Comparison of ENCODE assay signal across 24 cellular contexts in the genomic region with DNA sequence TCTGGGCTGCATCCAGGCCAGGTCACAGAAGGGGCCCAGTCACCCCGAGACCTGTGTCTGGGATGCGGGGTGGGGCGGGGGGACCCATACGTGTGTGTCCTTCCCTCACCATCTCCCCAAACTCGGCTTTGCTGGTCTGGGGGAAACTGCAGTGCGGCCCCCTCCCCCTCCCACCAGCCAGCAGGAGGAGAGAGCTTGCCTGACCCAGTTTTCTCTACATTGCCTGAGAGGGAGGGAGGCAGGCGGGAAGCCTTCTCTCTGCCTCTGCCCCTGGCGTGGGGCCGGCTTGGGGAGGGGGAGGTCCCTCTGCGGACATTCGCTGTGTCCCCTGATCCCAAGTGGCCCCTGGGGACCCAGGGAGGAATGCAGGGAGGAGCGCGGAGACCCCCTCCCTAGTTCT. TPM values are rescaled to one million over a fixed set of nuclear protein-coding genes. Genes with fewer than 3 reads are reported as not detected.
DNase-seq lines count a peak whose midpoint lies in the region; FAIRE-seq and TF ChIP-seq lines count a peak whose summit lies in the region.
"Had no signal": no experiment of that assay in that cellular context is flagged by ENCODE, and none has a peak within 500 bp of the region (broad histone marks: within the 10 kb centered on the region; RNA-seq: fewer than 3 reads in every experiment).

No MANE protein-coding gene starts in this region.

- TF ChIP-seq EP300 in H1 (IDR thresholded peaks at IDR 0.05; ENCODE audit: borderline replicate concordance in 1 of 2, low read depth in 2 of 2, low read length in 2 of 2) = no peak

- no peak overlapping the region for H2AK5ac ChIP-seq in H1 (ENCODE audit: low read depth, low read length)

- H3K27me3 ChIP-seq in H7 (ENCODE audit: control insufficient read depth, insufficient read depth, low read length) (peaks cover 26% of the 10 kb centered on the region), H1 (replicated peaks in 1 of 4; ENCODE audit: control insufficient read depth in 3 of 4, extremely low read depth in 1 of 4, insufficient read depth in 3 of 4, low read length in 3 of 4) (peaks cover 14 to 25% (median 22%) of the 10 kb centered on the region in 4 experiments), neural progenitor cell (peaks cover 45% of the 10 kb centered on the region)

- H4K5ac ChIP-seq in H1 (ENCODE audit: insufficient read length, low read depth, low read length) = no peak overlapping the region

- peaks cover 0 to 2% of the 10 kb centered on the region in 2 experiments for H4K20me1 ChIP-seq in H1 (replicated peaks in 1 of 2; ENCODE audit: control insufficient read depth in 1 of 2, insufficient read depth in 2 of 2, low read length in 2 of 2)
- peaks cover 16% of the 10 kb centered on the region for H4K20me1 ChIP-seq in neural progenitor cell (ENCODE audit: low read depth)

- FAIRE-seq in H1 (lab: Jason Lieb, UNC) = no peak
- FAIRE-seq: GM12891, GM18507, GM19239, H54 had no signal

- no peak overlapping the region for H2BK20ac ChIP-seq in H1 (ENCODE audit: low read length)

- 70% methylated on average over 10 of the region's 13 CpGs; no CpG with 5 or more reads in 1 of the 2 experiments for WGBS in H1 (ENCODE audit: extremely low coverage in 1 of 2, insufficient coverage in 1 of 2, insufficient read length in 1 of 2, insufficient replicate concordance in 2 of 2, low coverage in 1 of 2, low lambda C conversion rate in 2 of 2, missing lambda C conversion rate in 1 of 2), 2 experiments

- no peak overlapping the region for H3K18ac ChIP-seq in H1 (ENCODE audit: extremely low read depth, low read length)

- DNase-seq in H7 = peak; percentile 77
- no peak for DNase-seq in H1 (ENCODE audit: low read depth in 1 of 2, low spot score in 2 of 2)
- peak; percentile 24 for DNase-seq in neural progenitor cell (ENCODE audit: low spot score)
- DNase-seq in stimulated activated naive CD4-positive, alpha-beta T cell (lab: John Stamatoyannopoulos, UW) = no peak
- no peak for DNase-seq in germinal center (ENCODE audit: low spot score)
- DNase-seq in activated CD4-positive, alpha-beta memory T cell treated with anti-CD3 and anti-CD28 coated beads for 36 hours = no peak
- DNase-seq: C1 segment of cervical spinal cord; Calu3; CD4-positive, alpha-beta memory T cell; COR-L47; DMS53; DMS79 treated with DMSO at 0.1 percent for 48 hours; GF-D8; GM23248; HCEC 1CT had no signal

- no peaks in the 10 kb centered on the region; the same call in 1 of the 2 replicates for H3K79me1 ChIP-seq in H1 (ENCODE audit: low read depth, low read length)

- H3K9me3 ChIP-seq in H1 (ENCODE audit: insufficient read depth in 2 of 2, low read depth in 1 of 2, low read length in 1 of 2) = no peaks in the 10 kb centered on the region
- no peaks in the 10 kb centered on the region for H3K9me3 ChIP-seq in neural progenitor cell (ENCODE audit: low read depth)

- no peak overlapping the region for H3K4ac ChIP-seq in H1 (replicated peaks; ENCODE audit: insufficient read length, low read depth, low read length)

- peak overlapping the region; percentile 54; the same call in 1 of the 2 replicates for H4K8ac ChIP-seq in H1 (ENCODE audit: extremely low read depth, insufficient read depth, low read length)

- H3K4me3 Mint-ChIP-seq in neural progenitor cell = no peak overlapping the region
- no peak overlapping the region for H3K4me3 Mint-ChIP-seq in activated CD4-positive, alpha-beta memory T cell treated with anti-CD3 and anti-CD28 coated beads for 36 hours
- H3K4me3 Mint-ChIP-seq: CD4-positive, alpha-beta memory T cell had no signal

- H3K4me1 ChIP-seq in H1 (replicated peaks in 1 of 4; ENCODE audit: control insufficient read depth in 3 of 4, insufficient read depth in 4 of 4, low read length in 3 of 4) (peaks cover 2 to 24% (median 14%) of the 10 kb centered on the region in 4 experiments), neural progenitor cell (peaks cover 8% of the 10 kb centered on the region)

- POLR2A ChIA-PET in H1 (lab: Charles Lee; ENCODE audit: partially characterized antibody) = interaction anchor here (0.6 to 1.6 kb wide), 2 partner anchors 9 to 15 kb away, joined by 3 to 4 read pairs; no protein-coding TSS in a partner anchor
- POLR2A ChIA-PET in activated CD4-positive, alpha-beta memory T cell treated with anti-CD3 and anti-CD28 coated beads for 36 hours (lab: Charles Lee) = no interaction called here

- H2BK15ac ChIP-seq in H1 (ENCODE audit: low read length) = no peak overlapping the region

- no peak overlapping the region for H3K27ac ChIP-seq in H1 (ENCODE audit: low read depth, low read length)
- no peak overlapping the region for H3K27ac ChIP-seq in neural progenitor cell
- H3K27ac ChIP-seq: GM23248 had no signal

- H3K27me3 Mint-ChIP-seq in neural progenitor cell (ENCODE audit: insufficient read depth, low read depth) = peaks cover 35% of the 10 kb centered on the region
- H3K27me3 Mint-ChIP-seq in activated CD4-positive, alpha-beta memory T cell treated with anti-CD3 and anti-CD28 coated beads for 36 hours = peaks cover 24% of the 10 kb centered on the region

- no peaks in the 10 kb centered on the region for H3K36me3 ChIP-seq in H7 (replicated peaks; ENCODE audit: control insufficient read depth, insufficient read depth, low read length)
- H3K36me3 ChIP-seq in H1 (ENCODE audit: control insufficient read depth in 2 of 4, insufficient read depth in 4 of 4, low read length in 3 of 4) = no peaks in the 10 kb centered on the region; a peak in 1 of 8 replicates
- H3K36me3 ChIP-seq in neural progenitor cell = no peaks in the 10 kb centered on the region

- no peak overlapping the region for H3K23ac ChIP-seq in H1 (ENCODE audit: insufficient read length)

- H3K9ac ChIP-seq in H1 (replicated peaks in 1 of 4; ENCODE audit: extremely low read depth in 1 of 4, low read depth in 3 of 4, low read length in 3 of 4) (no peak overlapping the region), neural progenitor cell (no peak overlapping the region)
- H3K9ac ChIP-seq: GM23248 had no signal

- H3K4me3 ChIP-seq in H7 (ENCODE audit: insufficient read depth, low read depth, low read length) (no peak overlapping the region), H1 (ENCODE audit: extremely low read depth in 1 of 4, insufficient read depth in 2 of 4, low read depth in 3 of 4, low read length in 4 of 4) (no peak overlapping the region), neural progenitor cell (no peak overlapping the region)
- H3K4me3 ChIP-seq: GM23248 had no signal

- peaks cover 9% of the 10 kb centered on the region for H3F3A ChIP-seq in neural progenitor cell (ENCODE audit: low read depth)

- H2AFZ ChIP-seq in H1 (ENCODE audit: low read length) (no peak overlapping the region), neural progenitor cell (replicated peaks) (no peak overlapping the region)
- H2AFZ ChIP-seq: GM23248 had no signal

- H3K27ac Mint-ChIP-seq in neural progenitor cell = no peak overlapping the region
- H3K27ac Mint-ChIP-seq in activated CD4-positive, alpha-beta memory T cell treated with anti-CD3 and anti-CD28 coated beads for 36 hours = no peak overlapping the region
- H3K27ac Mint-ChIP-seq: CD4-positive, alpha-beta memory T cell had no signal

- no peak overlapping the region for H3K14ac ChIP-seq in H1 (ENCODE audit: insufficient read length)

- H3K9me3 Mint-ChIP-seq in neural progenitor cell = no peaks in the 10 kb centered on the region
- H3K9me3 Mint-ChIP-seq in activated CD4-positive, alpha-beta memory T cell treated with anti-CD3 and anti-CD28 coated beads for 36 hours = no peaks in the 10 kb centered on the region
- H3K9me3 Mint-ChIP-seq: CD4-positive, alpha-beta memory T cell had no signal

- H3K4me2 ChIP-seq in H1 (ENCODE audit: insufficient read depth in 1 of 2, low read depth in 2 of 2, low read length in 2 of 2) (0 out of 4 replicates have a peak overlapping the region, but pooled peaks of 1 of the 2 experiments have one; percentile 6), neural progenitor cell (peak overlapping the region; percentile 13)

- H3K79me2 ChIP-seq in H1 (ENCODE audit: control insufficient read depth in 1 of 2, insufficient read depth in 2 of 2, low read length in 2 of 2) (no peaks in the 10 kb centered on the region), neural progenitor cell (ENCODE audit: low read depth) (no peaks in the 10 kb centered on the region)

- no peak for TF ChIP-seq RAD21 in H1 (IDR thresholded peaks at IDR 0.05 in 1 of 2, conservative IDR thresholded peaks at IDR 0.05 in 1 of 2; ENCODE audit: low read depth in 2 of 2, low read length in 2 of 2)

- no peak overlapping the region for H2BK5ac ChIP-seq in H1 (ENCODE audit: low read depth, low read length)

- no peak for TF ChIP-seq CTCF in H1 (IDR thresholded peaks at IDR 0.05; ENCODE audit: control extremely low read depth in 1 of 3, insufficient read depth in 1 of 3, low read depth in 1 of 3, low read length in 3 of 3)
- no peak for TF ChIP-seq CTCF in neural progenitor cell (IDR thresholded peaks at IDR 0.05)

- CTCF ChIA-PET in H1 (lab: Charles Lee; ENCODE audit: partially characterized antibody) = interaction anchor here (1.4 to 2.4 kb wide), 3 partner anchors 11 to 75 kb away, joined by 4 to 12 read pairs (median 6); no protein-coding TSS in a partner anchor
- CTCF ChIA-PET in activated CD4-positive, alpha-beta memory T cell treated with anti-CD3 and anti-CD28 coated beads for 36 hours (lab: Charles Lee) = no interaction called here

- H3K36me3 Mint-ChIP-seq in neural progenitor cell = peaks cover 3% of the 10 kb centered on the region
- H3K36me3 Mint-ChIP-seq in activated CD4-positive, alpha-beta memory T cell treated with anti-CD3 and anti-CD28 coated beads for 36 hours = no peaks in the 10 kb centered on the region
- H3K36me3 Mint-ChIP-seq: CD4-positive, alpha-beta memory T cell had no signal

- no peak for TF ChIP-seq POLR2A in H1 (IDR thresholded peaks at IDR 0.05; ENCODE audit: control extremely low read depth in 1 of 2, low read depth in 2 of 2, low read length in 2 of 2)

- no peak overlapping the region for H2BK120ac ChIP-seq in H1 (replicated peaks; ENCODE audit: low read depth, low read length)

- intact Hi-C loops in activated CD4-positive, alpha-beta memory T cell treated with anti-CD3 and anti-CD28 coated beads for 36 hours (cut with micrococcal nuclease) = no loop called here

- no peak overlapping the region for H3K56ac ChIP-seq in H1 (replicated peaks; ENCODE audit: insufficient read length, low read depth, low read length)

- no peak overlapping the region for H2BK12ac ChIP-seq in H1 (ENCODE audit: low read depth, low read length)

- H3K4me1 Mint-ChIP-seq in neural progenitor cell = peaks cover 12% of the 10 kb centered on the region
- peaks cover 2% of the 10 kb centered on the region for H3K4me1 Mint-ChIP-seq in activated CD4-positive, alpha-beta memory T cell treated with anti-CD3 and anti-CD28 coated beads for 36 hours (ENCODE audit: low read depth)

- H4K91ac ChIP-seq in H1 (replicated peaks; ENCODE audit: insufficient read length, low read length) = no peak overlapping the region

- H3K23me2 ChIP-seq in H1 (ENCODE audit: low read depth, low read length) = peaks cover 10% of the 10 kb centered on the region; the same call in 1 of the 2 replicates

RNA-seq across cellular contexts. Expression of a gene that starts 3.9 kb away (rescaled TPM):
- total RNA-seq in H7 (2014; rRNA removed; shearing (Covaris generic)) = 4.8 and 5.1 TPM in 2 replicates
- total RNA-seq in H1 (2021; fragmentation: NEBNext Ultra II Directional; extraction: Animal tissue kit (Norgen Biotek cat#: 25700)) = 4.0 and 4.3 TPM in 2 replicates
- polyA plus RNA-seq in H1 (2011; rRNA removed) = 8.4 and 9.5 TPM in 2 replicates
- polyA plus RNA-seq in H1 (2011; cell fraction: cytosol; rRNA removed) = 5.5 TPM
- polyA plus RNA-seq in H1 (2011; cell fraction: nucleus; rRNA removed) = 8.1 TPM
- polyA plus RNA-seq in H1 (2012, experiment 1 of 2) = 2.0 to 5.1 TPM (median 3.7 TPM) in 4 replicates
- 3.1 TPM for polyA plus RNA-seq in H1 (2012, experiment 2 of 2)
- polyA plus RNA-seq in H1 (2013, experiment 1 of 2) = 3.9 TPM
- 3.8 TPM for polyA plus RNA-seq in H1 (2013, experiment 2 of 2)
- 1.6 and 2.0 TPM in 2 replicates for polyA minus RNA-seq in H1 (2011; rRNA and poly(A)+ RNA removed)
- 1.9 TPM for polyA minus RNA-seq in H1 (2011; cell fraction: cytosol; rRNA and poly(A)+ RNA removed)
- 3.2 TPM for polyA minus RNA-seq in H1 (2011; cell fraction: nucleus; rRNA and poly(A)+ RNA removed)
- 0.46 TPM in 1 of 2 replicates, not detected in the other for total RNA-seq in neural progenitor cell (ENCODE audit: low replicate concordance)
- not detected for total RNA-seq in activated CD4-positive, alpha-beta memory T cell treated with anti-CD3 and anti-CD28 coated beads for 36 hours
- total RNA-seq: A172; A673; Calu3; CD4-positive, alpha-beta memory T cell; Daoy; G401; GM23248 had no signal
- polyA plus RNA-seq: BJ; CD4-positive, alpha-beta memory T cell; GM23248 had no signal

Comparison
In these comparisons a context has a peak if more than half of its experiments do, and no peak if none do; other contexts are left out.
1. DNase-seq: peak in H7 (single experiment) and neural progenitor cell (single experiment); none in H1 (0 of 2), stimulated activated naive CD4-positive, alpha-beta T cell (0 of 6), germinal center (single experiment) and activated CD4-positive, alpha-beta memory T cell treated with anti-CD3 and anti-CD28 coated beads for 36 hours (single experiment).